25 cellular contexts compared by ENCODE assay signal in genomic region chr6:31378062-31378720, GRCh38. TPM values are rescaled to one million over a fixed set of nuclear protein-coding genes. Genes with fewer than 3 reads are reported as not detected.
DNase-seq lines count a peak whose midpoint lies in the region; ATAC-seq, FAIRE-seq and TF ChIP-seq lines count a peak whose summit lies in the region.
"Had no signal": no experiment of that assay in that cellular context is flagged by ENCODE, and none has a peak within 500 bp of the region (broad histone marks: within the 10 kb centered on the region; RNA-seq: fewer than 3 reads in every experiment).

No MANE protein-coding gene starts in this region.

- H3K9me3 Mint-ChIP-seq in Calu3 (ENCODE audit: low read depth, unreplicated experiment) (no peaks in the 10 kb centered on the region), chondrocyte (ENCODE audit: low read depth) (no peaks in the 10 kb centered on the region)
- H3K9me3 Mint-ChIP-seq in effector memory CD8-positive, alpha-beta T cell: no peaks in the 10 kb centered on the region
- H3K9me3 Mint-ChIP-seq: CD4-positive, alpha-beta T cell had no signal

- CTCF ChIA-PET in Calu3 (lab: Charles Lee): interaction anchor here (0.5 to 4.3 kb wide), 4 partner anchors 11 to 1200 kb away, joined by 3 to 20 read pairs (median 4); no protein-coding TSS in a partner anchor
- CTCF ChIA-PET in K562 (lab: Yijun Ruan, JAX; ENCODE audit: low intra/inter-chr PET ratio): interaction anchor here (0.7 kb wide), 1 partner anchor 118 kb away, joined by 3 read pairs; no protein-coding TSS in a partner anchor

- H3K4me2 ChIP-seq in K562 (ENCODE audit: insufficient read depth, low read length) (no peak overlapping the region), osteoblast (ENCODE audit: insufficient read depth, low read length) (no peak overlapping the region)

- H2AFZ ChIP-seq in K562 (ENCODE audit: low read depth, low read length): no peak overlapping the region
- H2AFZ ChIP-seq in osteoblast (ENCODE audit: low read length): no peak overlapping the region

- peak; percentile 35 for DNase-seq in Calu3
- no peak for DNase-seq in K562 (ENCODE audit: extremely low read depth in 1 of 4, low spot score in 3 of 4)
- DNase-seq in left lobe of liver (ENCODE audit: low spot score): no peak
- DNase-seq in osteoblast (ENCODE audit: insufficient read length, low spot score, missing footprints): peak; percentile 29
- no peak for DNase-seq in SK-N-DZ (ENCODE audit: low spot score)
- no peak for DNase-seq in chondrocyte (ENCODE audit: low spot score)
- DNase-seq in effector memory CD8-positive, alpha-beta T cell: no peak
- no peak for DNase-seq in DMS 273 treated with DMSO at 0.1 percent for 48 hours (lab: John Stamatoyannopoulos, UW)
- DNase-seq: BE2C; CD4-positive, alpha-beta T cell; COR-L47; DND-41; H9; KG1; NCI-H1092 treated with DMSO at 0.1 percent for 48 hours; NCI-H1436 treated with DMSO at 0.1 percent for 48 hours; NCI-H1930; NCI-H226; NCI-H510A treated with DMSO at 0.1 percent for 48 hours; NCI-H774; NK-92 treated with Interleukin-12 subunit alpha and Interleukin-12 subunit beta, amount 100 ng/mL, for 24 hours; SJCRH30 had no signal

- H3K4me1 ChIP-seq in K562 (replicated peaks in 1 of 2; ENCODE audit: control insufficient read depth in 2 of 2, insufficient read depth in 2 of 2, low read length in 2 of 2) (no peaks in the 10 kb centered on the region), osteoblast (ENCODE audit: insufficient read depth, low read length) (no peaks in the 10 kb centered on the region)
- H3K4me1 ChIP-seq: BE2C had no signal

- H3K4me3 Mint-ChIP-seq in Calu3 (ENCODE audit: low read depth, unreplicated experiment) (no peak overlapping the region), chondrocyte (ENCODE audit: unreplicated experiment) (no peak overlapping the region)
- H3K4me3 Mint-ChIP-seq in effector memory CD8-positive, alpha-beta T cell: no peak overlapping the region
- H3K4me3 Mint-ChIP-seq: CD4-positive, alpha-beta T cell; H9 had no signal

- POLR2A ChIA-PET in K562 (lab: Yijun Ruan, JAX): interaction anchor here (0.6 to 2.5 kb wide), 4 partner anchors 8 to 180 kb away, joined by 3 to 7 read pairs (median 4); no protein-coding TSS in a partner anchor

- ATAC-seq in K562: no peak
- ATAC-seq in left lobe of liver: peak; percentile 48
- ATAC-seq in effector memory CD8-positive, alpha-beta T cell (replicated peaks): no peak
- ATAC-seq: GM12878, Panc1 had no signal

- peaks cover 67% of the 10 kb centered on the region for H3K27me3 Mint-ChIP-seq in Calu3 (ENCODE audit: unreplicated experiment)
- peaks cover 53% of the 10 kb centered on the region for H3K27me3 Mint-ChIP-seq in chondrocyte (ENCODE audit: low read depth)
- H3K27me3 Mint-ChIP-seq in effector memory CD8-positive, alpha-beta T cell: peaks cover 44 to 57% of the 10 kb centered on the region in 2 donors

- H3K27me3 ChIP-seq in K562 (ENCODE audit: control insufficient read depth in 2 of 2, insufficient read depth in 2 of 2, low read length in 2 of 2): peaks cover 21 to 45% of the 10 kb centered on the region in 2 experiments
- H3K27me3 ChIP-seq in osteoblast (ENCODE audit: insufficient read depth, low read length): peaks cover 42% of the 10 kb centered on the region

- no peaks in the 10 kb centered on the region for H3K9me1 ChIP-seq in K562 (ENCODE audit: control insufficient read depth, insufficient read depth, low read length)

- BruUV-seq in Calu3 (replicated peaks; lab: Mats Ljungman, UMichigan): no TSS peak
- no TSS peak for BruUV-seq in K562 (replicated peaks; lab: Mats Ljungman, UMichigan)

- H3K9me3 ChIP-seq in K562 (replicated peaks; ENCODE audit: control insufficient read depth, insufficient read depth, low read depth, low read length): no peaks in the 10 kb centered on the region
- no peaks in the 10 kb centered on the region for H3K9me3 ChIP-seq in osteoblast (ENCODE audit: low read depth, low read length)
- H3K9me3 ChIP-seq: BE2C, SJCRH30 had no signal

- no peak for FAIRE-seq in K562 (lab: Jason Lieb, UNC)
- FAIRE-seq: A204.1, GM12878 had no signal

- H3K36me3 ChIP-seq in K562 (ENCODE audit: control insufficient read depth, insufficient read depth, low read length): no peaks in the 10 kb centered on the region
- H3K36me3 ChIP-seq in osteoblast (ENCODE audit: insufficient read depth, low read length): no peaks in the 10 kb centered on the region
- H3K36me3 ChIP-seq: BE2C, SJCRH30 had no signal

- WGBS in K562 (ENCODE audit: insufficient coverage, low coverage, missing lambda C conversion rate): 3% methylated on average over 9 of the region's 9 CpGs

- H3K79me2 ChIP-seq in K562 (ENCODE audit: control insufficient read depth, insufficient read depth, low read length) (no peaks in the 10 kb centered on the region), osteoblast (ENCODE audit: insufficient read depth, low read length) (no peaks in the 10 kb centered on the region)

- no peak overlapping the region for H3K9ac ChIP-seq in K562 (ENCODE audit: insufficient read depth in 1 of 2, low read depth in 2 of 2, low read length in 2 of 2)

- intact Hi-C loops in Calu3 (cut with micrococcal nuclease; ENCODE audit: unreplicated experiment): no loop called here
- intact Hi-C loops in K562 (cut with micrococcal nuclease): no loop called here

- in situ Hi-C loops in K562 (cut with MboI): loop anchor here (10.0 kb wide), 1 partner anchor 463 kb away; the partner anchor contains the start of gene VARS2

- TF ChIP-seq POLR2A in K562 (conservative IDR thresholded peaks at IDR 0.05): no peak

- TF ChIP-seq CTCF in Calu3 (IDR thresholded peaks at IDR 0.05; ENCODE audit: unreplicated experiment) (no peak), K562 (IDR thresholded peaks at IDR 0.05 in 2 of 3, conservative IDR thresholded peaks at IDR 0.05 in 1 of 3; ENCODE audit: insufficient read depth in 2 of 3, low read depth in 1 of 3, low read length in 3 of 3) (no peak), osteoblast (IDR thresholded peaks at IDR 0.05; ENCODE audit: extremely low read depth, low read depth, low read length) (no peak), chondrocyte (IDR thresholded peaks at IDR 0.05) (no peak)

- no peak for TF ChIP-seq EP300 in K562 (IDR thresholded peaks at IDR 0.05; ENCODE audit: low read length)

- TF ChIP-seq RAD21 in K562 (CRISPR knock-in tag; conservative IDR thresholded peaks at IDR 0.05 in 1 of 2, IDR thresholded peaks at IDR 0.05 in 1 of 2): no peak

- H3K27ac Mint-ChIP-seq in Calu3 (ENCODE audit: unreplicated experiment) (no peak overlapping the region), chondrocyte (ENCODE audit: unreplicated experiment) (no peak overlapping the region)
- H3K27ac Mint-ChIP-seq in effector memory CD8-positive, alpha-beta T cell: no peak overlapping the region
- H3K27ac Mint-ChIP-seq: CD4-positive, alpha-beta T cell had no signal

- H4K20me1 ChIP-seq in K562 (replicated peaks; ENCODE audit: control insufficient read depth, insufficient read depth, low read length) (no peaks in the 10 kb centered on the region), osteoblast (ENCODE audit: insufficient read depth, low read length) (no peaks in the 10 kb centered on the region)

- H3K36me3 Mint-ChIP-seq in Calu3 (ENCODE audit: insufficient read depth, unreplicated experiment) (no peaks in the 10 kb centered on the region), chondrocyte (ENCODE audit: low read depth) (no peaks in the 10 kb centered on the region)
- H3K36me3 Mint-ChIP-seq in effector memory CD8-positive, alpha-beta T cell (ENCODE audit: insufficient read depth): peaks cover under 1% of the 10 kb centered on the region

- H3K4me1 Mint-ChIP-seq in Calu3 (ENCODE audit: low read depth, unreplicated experiment) (no peaks in the 10 kb centered on the region), chondrocyte (ENCODE audit: low read depth) (no peaks in the 10 kb centered on the region)
- H3K4me1 Mint-ChIP-seq in effector memory CD8-positive, alpha-beta T cell (ENCODE audit: low read depth in 2 of 2): peaks cover 6 to 7% of the 10 kb centered on the region in 2 donors
- H3K4me1 Mint-ChIP-seq: H9 had no signal

- H3K4me3 ChIP-seq in K562: no peak overlapping the region
- H3K4me3 ChIP-seq in osteoblast (ENCODE audit: insufficient read depth, low read length): no peak overlapping the region
- H3K4me3 ChIP-seq: GM12878, SJCRH30 had no signal

- H3K27ac ChIP-seq in K562 (ENCODE audit: extremely low read depth, low read depth, low read length) (no peak overlapping the region), osteoblast (ENCODE audit: low read depth, low read length) (no peak overlapping the region)
- H3K27ac ChIP-seq: SJCRH30 had no signal

RNA-seq across cellular contexts. Expression of gene HLA-B, which starts 21.2 kb away (rescaled TPM):
- total RNA-seq in Calu3 (2022) (1,078 and 2,594 TPM in 2 replicates), K562 (2014; rRNA removed) (0.24 and 0.41 TPM in 2 replicates), K562 (2014; rRNA removed; fragmentation: Illumina TruSeq; extraction: Trizol) (not detected in 2 replicates), K562 (2015; rRNA removed; fragmentation: Illumina TruSeq; extraction: Trizol) (0.65 and 1.4 TPM in 2 replicates), K562 (2021) (9.7 and 11.5 TPM in 2 replicates), left lobe of liver (291 TPM), osteoblast (455 and 510 TPM in 2 replicates), chondrocyte (149 to 216 TPM (median 206 TPM) in 3 replicates)
- 1.2 TPM in 1 of 2 replicates, not detected in the other for total RNA-seq in K562 (2011; cell fraction: chromatin; rRNA removed; ENCODE audit: low replicate concordance)
- 4.2 and 5.5 TPM in 2 replicates for total RNA-seq in K562 (2011; cell fraction: nucleolus; rRNA removed)
- total RNA-seq in K562 (2011; cell fraction: nucleoplasm; rRNA removed): 0.59 and 0.69 TPM in 2 replicates
- polyA plus RNA-seq in K562 (2011; rRNA removed) (0.31 and 0.98 TPM in 2 replicates), K562 (2014; fragmentation: Illumina TruSeq; extraction: Trizol) (0.55 TPM in 1 of 2 replicates, not detected in the other), K562 (2014; fragmentation: Nextera tagmentation; extraction: Ambion mirVana) (under 1 TPM; 0.07 to 0.66 TPM), K562 (2014; rRNA removed) (0.49 and 1.7 TPM in 2 replicates)
- polyA plus RNA-seq in K562 (2011; cell fraction: cytosol; rRNA removed): 0.15 and 0.46 TPM in 2 replicates
- 0.21 and 2.2 TPM in 2 replicates for polyA plus RNA-seq in K562 (2011; cell fraction: nucleus; rRNA removed)
- polyA plus RNA-seq in K562 (2012): 0.92 and 2.4 TPM in 2 replicates
- polyA minus RNA-seq in K562 (2011; rRNA and poly(A)+ RNA removed): not detected in 2 replicates
- 2.4 and 4.1 TPM in 2 replicates for polyA minus RNA-seq in K562 (2011; cell fraction: cytosol; rRNA and poly(A)+ RNA removed)
- 0.54 and 0.56 TPM in 2 replicates for polyA minus RNA-seq in K562 (2011; cell fraction: nucleus; rRNA and poly(A)+ RNA removed)
- polyA plus RNA-seq in SK-N-DZ (2014; cell fraction: cytosol; rRNA removed): not detected in 2 replicates
- not detected in 2 replicates for polyA plus RNA-seq in SK-N-DZ (2014; cell fraction: nucleus; rRNA removed)
- total RNA-seq: SJCRH30 had no signal

RNA-seq across cellular contexts. Expression of gene MICA, which starts 25.2 kb away (rescaled TPM):
- total RNA-seq in Calu3 (2022) (70.2 and 77.1 TPM in 2 replicates), K562 (2014; rRNA removed) (22.0 and 25.4 TPM in 2 replicates), K562 (2014; rRNA removed; fragmentation: Illumina TruSeq; extraction: Trizol) (13.6 and 16.1 TPM in 2 replicates), K562 (2015; rRNA removed; fragmentation: Illumina TruSeq; extraction: Trizol) (16.1 and 16.7 TPM in 2 replicates), K562 (2021) (11.4 and 11.8 TPM in 2 replicates), left lobe of liver (6.3 TPM), osteoblast (31.1 and 40.1 TPM in 2 replicates), chondrocyte (54.6 to 56.8 TPM (median 56.3 TPM) in 3 replicates)
- 35.0 and 75.6 TPM in 2 replicates for total RNA-seq in K562 (2011; cell fraction: chromatin; rRNA removed; ENCODE audit: low replicate concordance)
- total RNA-seq in K562 (2011; cell fraction: nucleolus; rRNA removed): 77.2 and 77.4 TPM in 2 replicates
- 59.2 and 67.5 TPM in 2 replicates for total RNA-seq in K562 (2011; cell fraction: nucleoplasm; rRNA removed)
- polyA plus RNA-seq in K562 (2011; rRNA removed) (24.6 and 32.7 TPM in 2 replicates), K562 (2014; fragmentation: Illumina TruSeq; extraction: Trizol) (19.5 and 19.6 TPM in 2 replicates), K562 (2014; fragmentation: Nextera tagmentation; extraction: Ambion mirVana) (10 to 100 TPM; 13.5 to 18.0 TPM), K562 (2014; rRNA removed) (15.3 and 20.2 TPM in 2 replicates)
- 27.7 and 40.0 TPM in 2 replicates for polyA plus RNA-seq in K562 (2011; cell fraction: cytosol; rRNA removed)
- 50.2 and 51.7 TPM in 2 replicates for polyA plus RNA-seq in K562 (2011; cell fraction: nucleus; rRNA removed)
- polyA plus RNA-seq in K562 (2012): 14.4 and 20.5 TPM in 2 replicates
- polyA minus RNA-seq in K562 (2011; rRNA and poly(A)+ RNA removed): 26.3 and 28.2 TPM in 2 replicates
- polyA minus RNA-seq in K562 (2011; cell fraction: cytosol; rRNA and poly(A)+ RNA removed): 12.5 and 16.1 TPM in 2 replicates
- polyA minus RNA-seq in K562 (2011; cell fraction: nucleus; rRNA and poly(A)+ RNA removed): 8.2 and 14.7 TPM in 2 replicates
- not detected in 2 replicates for polyA plus RNA-seq in SK-N-DZ (2014; cell fraction: cytosol; rRNA removed)
- polyA plus RNA-seq in SK-N-DZ (2014; cell fraction: nucleus; rRNA removed): not detected in 2 replicates

Comparison
In these comparisons a context has a peak if more than half of its experiments do, and no peak if none do; other contexts are left out.
1. DNase-seq: peak in Calu3 (single experiment) and osteoblast (single experiment); none in K562 (0 of 4), left lobe of liver (single experiment), SK-N-DZ (single experiment), chondrocyte (single experiment), effector memory CD8-positive, alpha-beta T cell (0 of 3) and DMS 273 treated with DMSO at 0.1 percent for 48 hours (single experiment).
2. RNA of gene HLA-B, which starts 21.2 kb away (total RNA-seq): 1,078 to 2,594 TPM in Calu3, 455 to 510 TPM in osteoblast, 291 TPM in left lobe of liver (single experiment) and 149 to 216 TPM in chondrocyte; 0.24 to 11.5 TPM in K562; every median in the first group is over 10 times any median in the second.